ENCODE assay signal across 8 cellular contexts in the genomic region with DNA sequence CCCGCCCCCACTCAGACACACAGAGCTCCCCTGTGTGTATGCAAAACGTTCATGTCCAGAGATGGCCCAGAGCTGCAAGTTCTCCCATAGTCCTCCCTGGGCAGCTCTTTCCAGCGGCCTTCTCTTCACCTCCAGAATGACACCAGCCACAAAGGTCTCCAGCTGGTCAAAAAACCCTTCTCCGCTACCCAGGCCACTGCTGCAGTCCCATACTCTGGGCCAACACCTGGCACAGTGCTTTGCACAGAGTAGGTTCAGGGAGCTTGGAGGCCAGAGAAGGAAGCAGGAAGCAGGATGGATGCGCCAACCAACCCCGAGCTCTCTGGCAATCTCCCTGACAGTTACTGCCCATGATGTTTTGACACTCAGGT. TPM values are rescaled to one million over a fixed set of nuclear protein-coding genes. Genes with fewer than 3 reads are reported as not detected.
DNase-seq lines count a peak whose midpoint lies in the region; TF ChIP-seq lines count a peak whose summit lies in the region.

No MANE protein-coding gene starts in this region.

- intact Hi-C loops in CD14-positive monocyte (cut with micrococcal nuclease) (no loop called here), colonic mucosa (cut with DNase I) (no loop called here)

- TF ChIP-seq CTCF in CD14-positive monocyte (IDR thresholded peaks at IDR 0.05) (no peak), colonic mucosa (IDR thresholded peaks at IDR 0.05) (no peak), neural crest cell (conservative IDR thresholded peaks at IDR 0.05) (no peak)

- in situ Hi-C loops in KBM-7 (cut with MboI; ENCODE audit: low pct_unique_long_range_greater_than_20kb, low sequenced_read_pairs): no loop called here

- H3K36me3 ChIP-seq in colonic mucosa: no peaks in the 10 kb centered on the region

- H3K9ac ChIP-seq in colonic mucosa (ENCODE audit: low read depth in 2 of 2, low read length in 2 of 2): peak overlapping the region in 1 of 2 donors; percentile 88

- peak overlapping the region; percentile 76 for H3K27ac ChIP-seq in colonic mucosa

- H3K4me1 Mint-ChIP-seq in CD14-positive monocyte (peaks cover 45% of the 10 kb centered on the region), neural crest cell (peaks cover 48% of the 10 kb centered on the region)

- H3K27ac Mint-ChIP-seq in CD14-positive monocyte (peak overlapping the region in 6 of 7 donors; percentile 54 to 91 (median 84)), neural crest cell (ENCODE audit: unreplicated experiment) (no peak overlapping the region)

- H3K4me3 Mint-ChIP-seq in CD14-positive monocyte: peak overlapping the region; percentile 85 to 89
- peak overlapping the region; percentile 84 for H3K4me3 Mint-ChIP-seq in neural crest cell

- no peak overlapping the region for H3K4me3 ChIP-seq in colonic mucosa

- H3K4me1 ChIP-seq in colonic mucosa: peaks cover 7% of the 10 kb centered on the region

- H3K36me3 Mint-ChIP-seq in CD14-positive monocyte: peaks cover 0 to 4% of the 10 kb centered on the region in 2 donors
- H3K36me3 Mint-ChIP-seq in neural crest cell (ENCODE audit: low read depth): no peaks in the 10 kb centered on the region

- DNase-seq in CD14-positive monocyte (ENCODE audit: low spot score): no peak
- DNase-seq in KBM-7: peak; percentile 42
- peak; percentile 47 for DNase-seq in colonic mucosa
- no peak for DNase-seq in neural crest cell (ENCODE audit: low read depth, low spot score)
- no peak for DNase-seq in foreskin melanocyte
- DNase-seq in AG08395 (ENCODE audit: low spot score): no peak
- no peak for DNase-seq in NCI-H510A (lab: John Stamatoyannopoulos, UW)
- DNase-seq in NCI-H524 (lab: John Stamatoyannopoulos, UW): no peak

- H3K9me3 ChIP-seq in colonic mucosa: no peaks in the 10 kb centered on the region

- H3K27me3 ChIP-seq in colonic mucosa: no peaks in the 10 kb centered on the region

- H3K9me3 Mint-ChIP-seq in CD14-positive monocyte: no peaks in the 10 kb centered on the region
- H3K9me3 Mint-ChIP-seq in neural crest cell: no peaks in the 10 kb centered on the region

- H3K27me3 Mint-ChIP-seq in CD14-positive monocyte (ENCODE audit: low read depth in 3 of 3): peaks cover 0 to 3% (median 1%) of the 10 kb centered on the region in 3 donors
- H3K27me3 Mint-ChIP-seq in neural crest cell (ENCODE audit: low read depth): no peaks in the 10 kb centered on the region

RNA-seq across cellular contexts. Expression of a gene that starts 1.1 kb away (rescaled TPM):
- polyA plus RNA-seq in CD14-positive monocyte: 10 to 100 TPM; 28.5 to 47.9 TPM
- 10 to 100 TPM; 29.3 to 38.4 TPM for total RNA-seq in colonic mucosa
- total RNA-seq in neural crest cell: 48.3 and 49.2 TPM in 2 replicates

RNA-seq across cellular contexts. Expression of a gene that starts 11.0 kb away (rescaled TPM):
- 10 to 100 TPM; 30.5 to 49.8 TPM for polyA plus RNA-seq in CD14-positive monocyte
- total RNA-seq in colonic mucosa: 10 to 100 TPM; 22.0 to 22.4 TPM
- total RNA-seq in neural crest cell: 2.6 and 2.9 TPM in 2 replicates

Comparison
In these comparisons a context has a peak if more than half of its experiments do, and no peak if none do; other contexts are left out.
1. DNase-seq: peak in KBM-7 (single experiment) and colonic mucosa (single experiment); none in CD14-positive monocyte (single experiment), neural crest cell (single experiment), foreskin melanocyte (single experiment), AG08395 (single experiment), NCI-H510A (single experiment) and NCI-H524 (0 of 2).